Comparison of ENCODE assay signal across 22 cellular contexts in the genomic region with DNA sequence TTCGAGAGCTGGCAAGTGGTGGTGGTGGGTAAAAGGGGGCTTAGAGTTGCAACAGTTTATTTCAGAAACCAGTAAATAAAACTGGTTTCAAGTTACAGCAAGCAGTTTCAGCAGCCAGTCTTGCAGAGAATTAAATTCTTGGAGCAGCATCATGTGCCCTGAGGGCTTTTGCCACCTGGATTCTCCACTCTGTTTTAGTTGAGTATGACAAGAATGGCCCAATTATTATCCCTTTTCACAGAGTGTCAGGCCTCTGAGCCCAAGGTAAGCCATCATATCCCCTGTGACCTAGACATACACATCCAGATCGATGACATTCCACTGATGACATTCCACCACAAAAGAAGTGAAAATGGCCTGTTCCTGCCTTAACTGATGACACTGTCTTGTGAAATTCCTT.
"Had no signal": no experiment of that assay in that cellular context is flagged by ENCODE, and none has a peak within 500 bp of the region (broad histone marks: within the 10 kb centered on the region; RNA-seq: fewer than 3 reads in every experiment).

No MANE protein-coding gene starts in this region.

- H3K9ac ChIP-seq: neural progenitor cell, parathyroid adenoma had no signal

- H3K4me2 ChIP-seq: neural progenitor cell, smooth muscle cell had no signal

- H3K4me1 ChIP-seq: colonic mucosa, gastrocnemius medialis, neural progenitor cell, parathyroid adenoma, stomach, thyroid gland had no signal

- H3K36me3 ChIP-seq: colonic mucosa, gastrocnemius medialis, neural progenitor cell, stomach, thyroid gland had no signal

- H2AFZ ChIP-seq: neural progenitor cell, parathyroid adenoma had no signal

- H3K9me3 ChIP-seq: colonic mucosa, gastrocnemius medialis, mucosa of descending colon, thyroid gland had no signal

- H3K27me3 ChIP-seq: colonic mucosa, gastrocnemius medialis, neural progenitor cell, stomach, thyroid gland had no signal

- FAIRE-seq: endometrium, kidney had no signal

- ATAC-seq: gastrocnemius medialis; left lobe of liver; mucosa of descending colon; natural killer cell treated with Interleukin-12 subunit alpha and Interleukin-12 subunit beta and Interleukin-15 and Interleukin-18, amount 100 ng/mL, for 72 hours; sciatic nerve; stimulated activated effector memory CD8-positive, alpha-beta T cell treated with anti-CD3 and anti-CD28 coated beads, Interleukin-12 subunit alpha, Interleukin-12 subunit beta, amount 100 ng/mL, for 72 hours had no signal

- H3K27ac ChIP-seq: colonic mucosa, gastrocnemius medialis, neural progenitor cell, parathyroid adenoma, stomach, thyroid gland had no signal

- H3K79me2 ChIP-seq: parathyroid adenoma had no signal

- H3K4me3 ChIP-seq: colonic mucosa, gastrocnemius medialis, lung, mucosa of descending colon, neural progenitor cell, smooth muscle cell, stomach, thyroid gland had no signal

- DNase-seq: colonic mucosa; effector memory CD4-positive, alpha-beta T cell; gastrocnemius medialis; head of caudate nucleus; mucosa of descending colon; naive B cell; stimulated activated CD4-positive, alpha-beta T cell treated with anti-CD3 and anti-CD28 coated beads, Interleukin-12 subunit alpha, Interleukin-12 subunit beta, amount 100 ng/mL, for 4 hours; stimulated activated CD4-positive, alpha-beta T cell treated with anti-CD3 and anti-CD28 coated beads, Interleukin-1b, Interleukin-23, amount 100 ng/mL, for 48 hours; stimulated activated CD4-positive, alpha-beta T cell treated with anti-CD3 and anti-CD28 coated beads, Interleukin-4, amount 100 ng/mL, for 24 hours; stimulated activated naive CD4-positive, alpha-beta T cell treated with Interleukin-2 at 50 U/mL for 16 hours; stomach; thyroid gland had no signal
